Comparison of ENCODE assay signal across 13 cellular contexts in the genomic region with DNA sequence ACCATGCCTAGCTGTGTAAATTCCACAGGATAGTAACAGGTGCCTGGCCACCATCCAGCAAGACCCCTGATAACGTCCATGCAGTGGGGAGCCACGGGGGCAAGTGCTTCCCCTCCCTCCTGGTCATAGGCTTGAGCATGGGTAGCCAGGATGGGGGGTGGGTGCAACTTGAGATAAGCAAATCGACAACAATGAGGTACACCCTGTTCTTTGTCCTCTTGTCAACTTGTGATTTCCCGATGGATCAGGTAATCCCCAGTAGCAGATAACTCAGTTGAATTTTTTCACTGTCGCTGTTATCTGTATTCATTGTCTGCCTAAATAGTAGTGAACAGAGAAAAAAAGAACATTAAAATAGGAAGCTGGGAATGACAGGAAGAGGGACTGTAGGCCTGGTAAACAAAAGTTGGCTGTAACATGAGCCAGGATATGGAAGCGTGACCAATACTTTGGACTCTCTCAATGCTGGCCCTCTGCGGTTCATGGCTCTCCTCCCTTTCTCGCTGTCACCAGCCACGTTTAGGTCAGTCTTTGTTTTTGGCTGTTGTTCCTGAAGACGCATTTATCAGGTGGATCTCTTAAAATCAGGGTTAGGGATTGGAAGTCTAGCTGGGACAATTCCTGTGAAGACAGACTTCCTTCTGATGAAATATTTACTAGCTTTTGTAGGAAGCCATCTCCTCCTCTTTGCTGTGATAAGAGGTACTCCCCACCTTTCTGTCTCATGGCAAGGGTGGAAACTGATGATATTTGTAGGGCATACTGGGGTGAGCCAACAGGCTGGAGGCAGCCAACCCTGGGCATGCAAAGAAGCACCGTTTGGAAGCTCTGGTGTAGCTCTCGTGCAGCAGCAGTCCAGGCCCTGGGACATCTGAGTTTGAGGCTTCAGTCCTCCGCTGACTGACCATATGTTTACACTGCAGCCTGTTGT. TPM values are rescaled to one million over a fixed set of nuclear protein-coding genes. Genes with fewer than 3 reads are reported as not detected.
A peak's percentile ranks its signal among the peaks of the same experiment; 100 is the strongest.
DNase-seq lines count a peak whose midpoint lies in the region; ATAC-seq, FAIRE-seq and TF ChIP-seq lines count a peak whose summit lies in the region.
"Had no signal": no experiment of that assay in that cellular context is flagged by ENCODE, and none has a peak within 500 bp of the region (broad histone marks: within the 10 kb centered on the region; RNA-seq: fewer than 3 reads in every experiment).

No MANE protein-coding gene starts in this region.

- DNase-seq in NCI-H1092 treated with DMSO at 0.1 percent for 48 hours (lab: John Stamatoyannopoulos, UW) (peak; percentile 61), NCI-H1092 (lab: John Stamatoyannopoulos, UW) (no peak), cardiac fibroblast (ENCODE audit: low read depth in 2 of 2) (peak; percentile 41 to 47), HepG2 (ENCODE audit: low spot score) (peak; percentile 66), type B pancreatic cell (ENCODE audit: extremely low spot score, unreplicated experiment) (no peak), nucleus accumbens (lab: John Stamatoyannopoulos, UW) (no peak), omental fat pad (ENCODE audit: low spot score) (no peak), NCI-H1436 (lab: John Stamatoyannopoulos, UW) (no peak)
- DNase-seq: activated CD4-positive, alpha-beta T cell treated with anti-CD3 and anti-CD28 coated beads for 4 hours; adrenal gland had no signal

- in situ Hi-C loops in HepG2 (cut with HindIII; ENCODE audit: extremely low pct_ligation_motif_present, low pct_unique_long_range_greater_than_20kb) = no loop called here

- FAIRE-seq in HepG2 (lab: Jason Lieb, UNC) = peak; percentile 89
- FAIRE-seq: A204.1 had no signal

- BruUV-seq in HepG2 (replicated peaks; lab: Mats Ljungman, UMichigan) = no TSS peak

- peak; percentile 96 for ATAC-seq in HepG2
- ATAC-seq in omental fat pad (ENCODE audit: low FRiP score) = no peak

- H3K27ac ChIP-seq in HepG2 (ENCODE audit: extremely low read length, insufficient read depth, low read length) = peak overlapping the region; percentile 32
- H3K27ac ChIP-seq: neutrophil, Peyer's patch had no signal

- peak overlapping the region; percentile 54 for H3K27ac Mint-ChIP-seq in type B pancreatic cell

- WGBS in HepG2 (ENCODE audit: low lambda C conversion rate) = 1% methylated on average over 10 of the region's 13 CpGs

- 0 out of 4 replicates have a peak, but pooled peaks of 1 of the 2 experiments have one; percentile 28 for TF ChIP-seq EP300 in HepG2 (IDR thresholded peaks at IDR 0.05; ENCODE audit: low read depth in 2 of 2, low read length in 2 of 2)
- TF ChIP-seq EP300 in HepG2 (CRISPR knock-in tag; IDR thresholded peaks at IDR 0.05; ENCODE audit: borderline replicate concordance) = no peak

- POLR2A ChIA-PET in HepG2 (lab: Yijun Ruan, JAX) = no interaction called here

- TF ChIP-seq CTCF in cardiac fibroblast (IDR thresholded peaks at IDR 0.05; ENCODE audit: low read depth, low read length) (no peak), HepG2 (CRISPR knock-in tag; IDR thresholded peaks at IDR 0.05) (no peak), type B pancreatic cell (conservative IDR thresholded peaks at IDR 0.05) (no peak), omental fat pad (IDR thresholded peaks at IDR 0.05) (no peak)

- intact Hi-C loops in HepG2 (cut with micrococcal nuclease; ENCODE audit: unreplicated experiment) = no loop called here

- no peaks in the 10 kb centered on the region for H4K20me1 ChIP-seq in HepG2 (ENCODE audit: insufficient read depth, low read length)

- H3K27me3 ChIP-seq in HepG2 (ENCODE audit: control insufficient read depth in 1 of 2, insufficient read depth in 2 of 2, low read length in 2 of 2) = peaks cover 1 to 38% of the 10 kb centered on the region in 2 experiments; a peak in 4 of 5 replicates
- H3K27me3 ChIP-seq: adrenal gland, neutrophil, Peyer's patch had no signal

- H3K9ac ChIP-seq in HepG2 (ENCODE audit: insufficient read depth, low read depth, low read length) = peak overlapping the region; percentile 45

- H3K4me3 ChIP-seq in cardiac fibroblast (replicated peaks in 1 of 2; ENCODE audit: low read depth in 2 of 2, low read length in 2 of 2) (no peak overlapping the region), HepG2 (replicated peaks in 1 of 3; ENCODE audit: insufficient read depth in 1 of 3, low read depth in 2 of 3, low read length in 3 of 3) (peak overlapping the region; percentile 34 to 62 (median 54))
- H3K4me3 ChIP-seq: adrenal gland, Peyer's patch had no signal

- no peaks in the 10 kb centered on the region for H3K79me2 ChIP-seq in HepG2 (ENCODE audit: insufficient read depth, low read length)

- TF ChIP-seq POLR2A in HepG2 (IDR thresholded peaks at IDR 0.05; ENCODE audit: insufficient read depth in 1 of 2, low read depth in 2 of 2, low read length in 2 of 2) = no peak

- peaks cover 59% of the 10 kb centered on the region for H3K4me1 Mint-ChIP-seq in type B pancreatic cell (ENCODE audit: unreplicated experiment)

- no peak overlapping the region for H3K4me3 Mint-ChIP-seq in type B pancreatic cell

- H3K36me3 Mint-ChIP-seq in type B pancreatic cell = peaks cover 3% of the 10 kb centered on the region

- peaks cover 8% of the 10 kb centered on the region; the same call in 1 of the 2 replicates for H3K9me3 ChIP-seq in HepG2 (ENCODE audit: low read length)
- H3K9me3 ChIP-seq: adrenal gland, neutrophil had no signal

- peaks cover 34% of the 10 kb centered on the region for H3K4me1 ChIP-seq in HepG2 (ENCODE audit: insufficient read depth, low read length)

- no peak for TF ChIP-seq RAD21 in HepG2 (CRISPR knock-in tag; IDR thresholded peaks at IDR 0.05)

- H3K9me3 Mint-ChIP-seq in type B pancreatic cell = no peaks in the 10 kb centered on the region

- H3K4me2 ChIP-seq in HepG2 (ENCODE audit: low read depth, low read length) = peak overlapping the region; percentile 97

- CTCF ChIA-PET in HepG2 (lab: Yijun Ruan, JAX; ENCODE audit: low intra/inter-chr PET ratio, low total read pairs) = no interaction called here

- H3K27me3 Mint-ChIP-seq in type B pancreatic cell = no peaks in the 10 kb centered on the region

- no peaks in the 10 kb centered on the region for H3K36me3 ChIP-seq in HepG2 (replicated peaks in 1 of 2; ENCODE audit: control insufficient read depth in 1 of 2, insufficient read depth in 2 of 2, low read length in 2 of 2)
- H3K36me3 ChIP-seq: adrenal gland, neutrophil, Peyer's patch had no signal

- H2AFZ ChIP-seq in HepG2 (ENCODE audit: low read length) = peak overlapping the region; percentile 99

TF ChIP-seq in HepG2, 621 proteins besides CTCF, POLR2A, EP300 and RAD21 (continues in another document):
- peak; percentile 40; the same call in 1 of the 2 replicates for TF ChIP-seq GATAD2A (CRISPR knock-in tag; IDR thresholded peaks at IDR 0.05)
- TF ChIP-seq, protein P1, sequence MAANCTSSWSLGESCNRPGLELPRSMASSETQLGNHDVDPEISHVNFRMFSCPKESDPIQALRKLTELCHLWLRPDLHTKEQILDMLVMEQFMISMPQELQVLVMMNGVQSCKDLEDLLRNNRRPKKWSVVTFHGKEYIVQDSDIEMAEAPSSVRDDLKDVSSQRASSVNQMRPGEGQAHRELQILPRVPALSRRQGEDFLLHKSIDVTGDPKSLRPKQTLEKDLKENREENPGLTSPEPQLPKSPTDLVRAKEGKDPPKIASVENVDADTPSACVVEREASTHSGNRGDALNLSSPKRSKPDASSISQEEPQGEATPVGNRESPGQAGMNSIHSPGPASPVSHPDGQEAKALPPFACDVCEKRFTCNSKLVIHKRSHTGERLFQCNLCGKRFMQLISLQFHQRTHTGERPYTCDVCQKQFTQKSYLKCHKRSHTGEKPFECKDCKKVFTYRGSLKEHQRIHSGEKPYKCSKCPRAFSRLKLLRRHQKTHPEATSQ (CRISPR knock-in tag; IDR thresholded peaks at IDR 0.05; ENCODE audit: borderline replicate concordance) = no peak
- TF ChIP-seq TBX2 (CRISPR knock-in tag; IDR thresholded peaks at IDR 0.05; ENCODE audit: borderline replicate concordance) = peak; percentile 44; the same call in 1 of the 2 replicates
- TF ChIP-seq SPEN (CRISPR knock-in tag; IDR thresholded peaks at IDR 0.05; ENCODE audit: low read depth) = 0 out of 2 replicates have a peak, but pooled peaks have one; percentile 39

RNA-seq across cellular contexts. Expression of a gene that starts 42.4 kb away (rescaled TPM):
- total RNA-seq in HepG2 (2016; rRNA removed; fragmentation: Illumina TruSeq; extraction: Trizol) (0.04 and 0.08 TPM in 2 replicates), type B pancreatic cell (ENCODE audit: low replicate concordance) (27.4 and 32.4 TPM in 2 replicates), omental fat pad (10 to 100 TPM in 1 of 4 donors, 1 to 10 TPM in 3; 2.1 to 14.0 (median 3.9) TPM)
- not detected in 2 replicates for total RNA-seq in HepG2 (2016; cell fraction: cytosol; rRNA removed; fragmentation: Illumina TruSeq; extraction: Trizol; ENCODE audit: low read depth)
- total RNA-seq in HepG2 (2016; cell fraction: insoluble cytoplasmic fraction; rRNA removed; fragmentation: Illumina TruSeq; extraction: Trizol) = 0.04 and 0.07 TPM in 2 replicates
- 0.06 and 0.07 TPM in 2 replicates for total RNA-seq in HepG2 (2016; cell fraction: membrane; rRNA removed; fragmentation: Illumina TruSeq; extraction: Trizol)
- total RNA-seq in HepG2 (2016; cell fraction: nucleus; rRNA removed; fragmentation: Illumina TruSeq; extraction: Trizol) = not detected in 2 replicates
- polyA plus RNA-seq in HepG2 (2011; rRNA removed) = 0.15 and 0.24 TPM in 2 replicates
- 0.09 and 0.12 TPM in 2 replicates for polyA plus RNA-seq in HepG2 (2011; cell fraction: cytosol; rRNA removed)
- polyA plus RNA-seq in HepG2 (2011; cell fraction: nucleus; rRNA removed) = 0.90 and 1.0 TPM in 2 replicates
- 2.6 and 2.7 TPM in 2 replicates for polyA plus RNA-seq in HepG2 (2012)
- polyA plus RNA-seq in HepG2 (2016; cell fraction: cytosol; fragmentation: Illumina TruSeq; extraction: Trizol; ENCODE audit: low read depth) = 0.12 and 0.14 TPM in 2 replicates
- polyA plus RNA-seq in HepG2 (2016; cell fraction: insoluble cytoplasmic fraction; fragmentation: Illumina TruSeq; extraction: Trizol; ENCODE audit: low read depth) = 0.46 and 0.48 TPM in 2 replicates
- polyA plus RNA-seq in HepG2 (2016; cell fraction: membrane; fragmentation: Illumina TruSeq; extraction: Trizol; ENCODE audit: low read depth) = 0.37 and 0.49 TPM in 2 replicates
- 0.55 and 0.99 TPM in 2 replicates for polyA plus RNA-seq in HepG2 (2016; cell fraction: nucleus; fragmentation: Illumina TruSeq; extraction: Trizol; ENCODE audit: insufficient read depth, low read depth)
- 0.05 and 0.28 TPM in 2 replicates for polyA minus RNA-seq in HepG2 (2011; rRNA and poly(A)+ RNA removed; ENCODE audit: low replicate concordance)
- polyA minus RNA-seq in HepG2 (2011; cell fraction: cytosol; rRNA and poly(A)+ RNA removed) = not detected in 2 replicates
- polyA minus RNA-seq in HepG2 (2011; cell fraction: nucleus; rRNA and poly(A)+ RNA removed) = 0.13 and 0.25 TPM in 2 replicates

Comparison
In these comparisons a context has a peak if more than half of its experiments do, and no peak if none do; other contexts are left out.
1. DNase-seq: peak in NCI-H1092 treated with DMSO at 0.1 percent for 48 hours (single experiment), cardiac fibroblast (2 of 2) and HepG2 (single experiment); none in NCI-H1092 (single experiment), type B pancreatic cell (single experiment), nucleus accumbens (0 of 56), omental fat pad (single experiment) and NCI-H1436 (single experiment).
2. H3K4me3 ChIP-seq: peak in HepG2 (3 of 3); none in cardiac fibroblast (0 of 2).